8 cellular contexts compared by ENCODE assay signal in the genomic region with DNA sequence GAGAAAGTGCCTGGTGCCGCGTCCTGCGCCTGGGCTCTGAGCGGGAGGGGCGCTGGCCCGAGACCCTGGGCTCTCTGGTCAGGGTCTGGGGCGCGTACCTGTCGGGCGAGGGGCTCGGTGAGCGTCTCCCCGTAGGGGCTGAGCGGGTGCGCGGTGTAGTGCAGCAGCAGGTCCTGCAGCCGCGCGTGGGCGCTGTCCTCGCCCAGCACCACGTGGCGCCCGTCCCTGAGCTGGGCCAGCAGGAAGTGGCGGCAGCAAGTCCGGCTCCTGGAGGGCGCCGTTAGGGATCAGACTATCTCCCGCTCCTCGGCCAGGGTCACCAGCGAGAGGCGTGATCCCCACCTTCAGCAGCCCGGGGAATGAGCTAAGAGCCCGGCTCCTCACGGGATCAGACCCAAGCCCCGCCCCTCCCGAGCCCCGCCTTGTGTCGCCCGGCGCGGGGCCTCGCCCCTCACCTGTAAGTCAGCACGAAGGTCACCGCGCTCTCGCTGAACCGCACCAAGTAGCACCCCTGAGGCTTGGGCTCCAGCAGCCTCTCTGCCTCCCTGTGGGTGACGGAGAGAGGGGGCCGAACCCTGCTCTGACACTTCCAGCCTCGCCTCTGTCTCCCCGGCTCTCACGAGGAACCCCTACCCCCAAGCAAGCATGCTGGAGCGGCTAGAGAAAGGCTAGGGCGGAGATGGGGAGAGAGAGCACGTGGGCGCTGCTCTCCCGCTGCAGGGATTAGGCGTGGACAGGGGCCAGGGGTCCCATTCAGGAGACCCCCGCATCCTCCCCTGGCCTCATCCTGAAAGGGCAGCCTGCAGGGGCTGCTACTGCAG. TPM values are rescaled to one million over a fixed set of nuclear protein-coding genes. Genes with fewer than 3 reads are reported as not detected.
DNase-seq lines count a peak whose midpoint lies in the region; ATAC-seq and TF ChIP-seq lines count a peak whose summit lies in the region.

No MANE protein-coding gene starts in this region.

- no peaks in the 10 kb centered on the region for H3K27me3 Mint-ChIP-seq in activated T-cell treated with anti-CD3 and anti-CD28 coated beads, Interleukin-2, amount 50 U/mL, for 72 hours (ENCODE audit: low read depth)
- peaks cover 42% of the 10 kb centered on the region for H3K27me3 Mint-ChIP-seq in nephron progenitor cell (ENCODE audit: low read depth, poor library complexity)

- DNase-seq in NK-92 treated with Interleukin-12 subunit alpha and Interleukin-12 subunit beta, amount 100 ng/mL, for 24 hours (lab: John Stamatoyannopoulos, UW) = peak; percentile 51
- DNase-seq in NK-92 (lab: John Stamatoyannopoulos, UW; ENCODE audit: unreplicated experiment) (no peak), NCI-H82 (lab: John Stamatoyannopoulos, UW) (peak; percentile 92), fibroblast of mammary gland (ENCODE audit: low read depth) (peak; percentile 39), nephron progenitor cell (peak; percentile 65), pons (ENCODE audit: low spot score) (no peak)
- peak; percentile 61 to 67 for DNase-seq in activated T-cell treated with anti-CD3 and anti-CD28 coated beads, Interleukin-2, amount 50 U/mL, for 72 hours
- DNase-seq in stimulated activated naive CD8-positive, alpha-beta T cell treated with anti-CD3 and anti-CD28 coated beads, Interleukin-15, Interleukin-2, amounts not matched to agents 100 U/mL and 50 U/mL, for 24 hours = peak; percentile 83

- H3K36me3 Mint-ChIP-seq in activated T-cell treated with anti-CD3 and anti-CD28 coated beads, Interleukin-2, amount 50 U/mL, for 72 hours (ENCODE audit: insufficient read depth in 2 of 2) = peaks cover 44 to 45% of the 10 kb centered on the region in 2 donors
- H3K36me3 Mint-ChIP-seq in nephron progenitor cell (ENCODE audit: low read depth) = peaks cover 5% of the 10 kb centered on the region

- H3K4me1 Mint-ChIP-seq in activated T-cell treated with anti-CD3 and anti-CD28 coated beads, Interleukin-2, amount 50 U/mL, for 72 hours (ENCODE audit: low read depth) = peaks cover 83% of the 10 kb centered on the region
- peaks cover 66% of the 10 kb centered on the region for H3K4me1 Mint-ChIP-seq in nephron progenitor cell

- peak overlapping the region; percentile 16 for H3K4me3 ChIP-seq in fibroblast of mammary gland (ENCODE audit: control insufficient read depth, low read depth, low read length)

- TF ChIP-seq CTCF in fibroblast of mammary gland (conservative IDR thresholded peaks at IDR 0.05; ENCODE audit: control insufficient read depth, insufficient read depth, low read depth, low read length) (peak; percentile 36), nephron progenitor cell (IDR thresholded peaks at IDR 0.05) (peak; percentile 40)

- ATAC-seq in activated T-cell treated with anti-CD3 and anti-CD28 coated beads, Interleukin-2, amount 50 U/mL, for 72 hours (replicated peaks in 1 of 2) = peak; percentile 32 to 41
- ATAC-seq in stimulated activated naive CD8-positive, alpha-beta T cell treated with anti-CD3 and anti-CD28 coated beads, Interleukin-15, Interleukin-2, amounts not matched to agents 100 U/mL and 50 U/mL, for 24 hours = peak; percentile 37

- H3K4me3 Mint-ChIP-seq in activated T-cell treated with anti-CD3 and anti-CD28 coated beads, Interleukin-2, amount 50 U/mL, for 72 hours = peak overlapping the region; percentile 92 to 93
- peak overlapping the region; percentile 75 for H3K4me3 Mint-ChIP-seq in nephron progenitor cell

- no peaks in the 10 kb centered on the region for H3K9me3 Mint-ChIP-seq in activated T-cell treated with anti-CD3 and anti-CD28 coated beads, Interleukin-2, amount 50 U/mL, for 72 hours
- no peaks in the 10 kb centered on the region for H3K9me3 Mint-ChIP-seq in nephron progenitor cell

- H3K27ac Mint-ChIP-seq in activated T-cell treated with anti-CD3 and anti-CD28 coated beads, Interleukin-2, amount 50 U/mL, for 72 hours = peak overlapping the region; percentile 97
- H3K27ac Mint-ChIP-seq in nephron progenitor cell = no peak overlapping the region

RNA-seq across cellular contexts. Expression of a gene that starts 2.7 kb away (rescaled TPM):
- total RNA-seq in activated T-cell treated with anti-CD3 and anti-CD28 coated beads, Interleukin-2, amount 50 U/mL, for 72 hours = 100 to 1,000 TPM; 221 to 246 TPM

RNA-seq across cellular contexts. Expression of a gene that starts 45.0 kb away (rescaled TPM):
- total RNA-seq in activated T-cell treated with anti-CD3 and anti-CD28 coated beads, Interleukin-2, amount 50 U/mL, for 72 hours = under 1 TPM; 0.17 to 0.30 TPM

RNA-seq across cellular contexts. Expression of a gene that starts 46.6 kb away (rescaled TPM):
- total RNA-seq in activated T-cell treated with anti-CD3 and anti-CD28 coated beads, Interleukin-2, amount 50 U/mL, for 72 hours = 10 to 100 TPM; 67.7 to 84.4 TPM

RNA-seq across cellular contexts. Expression of a gene that starts 46.7 kb away (rescaled TPM):
- 10 to 100 TPM; 16.8 to 21.4 TPM for total RNA-seq in activated T-cell treated with anti-CD3 and anti-CD28 coated beads, Interleukin-2, amount 50 U/mL, for 72 hours

Comparison
In these comparisons a context has a peak if more than half of its experiments do, and no peak if none do; other contexts are left out.
1. DNase-seq: peak in NK-92 treated with Interleukin-12 subunit alpha and Interleukin-12 subunit beta, amount 100 ng/mL, for 24 hours (single experiment), NCI-H82 (single experiment), activated T-cell treated with anti-CD3 and anti-CD28 coated beads, Interleukin-2, amount 50 U/mL, for 72 hours (2 of 2), fibroblast of mammary gland (single experiment), nephron progenitor cell (single experiment) and stimulated activated naive CD8-positive, alpha-beta T cell treated with anti-CD3 and anti-CD28 coated beads, Interleukin-15, Interleukin-2, amounts not matched to agents 100 U/mL and 50 U/mL, for 24 hours (single experiment); none in NK-92 (single experiment) and pons (single experiment).